In genomic region chrX:66918511-66918910, GRCh38 we compare ENCODE assay signal across 25 cellular contexts.
"Had no signal": no experiment of that assay in that cellular context is flagged by ENCODE, and none has a peak within 500 bp of the region (broad histone marks: within the 10 kb centered on the region; RNA-seq: fewer than 3 reads in every experiment).

No MANE protein-coding gene starts in this region.

- H3K4me1 ChIP-seq: colonic mucosa, heart left ventricle, left ventricle myocardium inferior, sigmoid colon, upper lobe of left lung, uterus had no signal

- H3K27me3 Mint-ChIP-seq: naive B cell had no signal

- H3K9me3 ChIP-seq: colonic mucosa, heart left ventricle, left ventricle myocardium inferior, neutrophil, sigmoid colon, tibial artery, upper lobe of left lung, uterus had no signal

- H3K36me3 ChIP-seq: colonic mucosa, heart left ventricle, left ventricle myocardium inferior, neutrophil, sigmoid colon, tibial artery, upper lobe of left lung, uterus had no signal

- H3K27me3 ChIP-seq: colonic mucosa, heart left ventricle, neutrophil, sigmoid colon, tibial artery, upper lobe of left lung, uterus had no signal

- H3K27ac Mint-ChIP-seq: endodermal cell; naive B cell; stimulated activated effector memory CD8-positive, alpha-beta T cell treated with anti-CD3 and anti-CD28 coated beads, Interleukin-12 subunit alpha, Interleukin-12 subunit beta, amount 100 ng/mL, for 72 hours had no signal

- H3K4me1 Mint-ChIP-seq: endodermal cell; naive B cell; stimulated activated effector memory CD8-positive, alpha-beta T cell treated with anti-CD3 and anti-CD28 coated beads, Interleukin-12 subunit alpha, Interleukin-12 subunit beta, amount 100 ng/mL, for 72 hours had no signal

- H3K4me3 ChIP-seq: colonic mucosa, heart left ventricle, left ventricle myocardium inferior, lung, sigmoid colon, tibial artery, upper lobe of left lung, uterus had no signal

- FAIRE-seq: endothelial cell of umbilical vein, islet of Langerhans, small intestine had no signal

- H3K36me3 Mint-ChIP-seq: naive B cell; stimulated activated effector memory CD8-positive, alpha-beta T cell treated with anti-CD3 and anti-CD28 coated beads, Interleukin-12 subunit alpha, Interleukin-12 subunit beta, amount 100 ng/mL, for 72 hours had no signal

- H3K4me3 Mint-ChIP-seq: endodermal cell; naive B cell; stimulated activated effector memory CD8-positive, alpha-beta T cell treated with anti-CD3 and anti-CD28 coated beads, Interleukin-12 subunit alpha, Interleukin-12 subunit beta, amount 100 ng/mL, for 72 hours had no signal

- H3K27ac ChIP-seq: colonic mucosa, heart left ventricle, left ventricle myocardium inferior, neutrophil, sigmoid colon, tibial artery, upper lobe of left lung, uterus had no signal

- ATAC-seq: heart left ventricle; stimulated activated effector memory CD8-positive, alpha-beta T cell treated with anti-CD3 and anti-CD28 coated beads, Interleukin-12 subunit alpha, Interleukin-12 subunit beta, amount 100 ng/mL, for 72 hours; stimulated activated naive CD8-positive, alpha-beta T cell treated with anti-CD3 and anti-CD28 coated beads, Interleukin-15, Interleukin-2, amounts not matched to agents 100 U/mL and 50 U/mL, for 24 hours had no signal

- DNase-seq: colonic mucosa; dermis blood vessel endothelial cell; effector CD4-positive, alpha-beta T cell; endodermal cell; foreskin melanocyte; heart left ventricle; hypothalamus; kidney glomerular epithelial cell; left ventricle myocardium inferior; mesenchymal stem cell; midbrain; naive B cell; sigmoid colon; small intestine; stimulated activated CD4-positive, alpha-beta T cell treated with anti-CD3 and anti-CD28 coated beads, Interleukin-2, amount 100 ng/mL, for 48 hours; stimulated activated CD8-positive, alpha-beta memory T cell treated with anti-CD3 and anti-CD28 coated beads, Interleukin-4, amount 100 ng/mL, for 48 hours; stimulated activated naive CD8-positive, alpha-beta T cell treated with anti-CD3 and anti-CD28 coated beads, Interleukin-15, Interleukin-2, amounts not matched to agents 100 U/mL and 50 U/mL, for 24 hours; tibial artery; upper lobe of left lung had no signal
